In the genomic region with DNA sequence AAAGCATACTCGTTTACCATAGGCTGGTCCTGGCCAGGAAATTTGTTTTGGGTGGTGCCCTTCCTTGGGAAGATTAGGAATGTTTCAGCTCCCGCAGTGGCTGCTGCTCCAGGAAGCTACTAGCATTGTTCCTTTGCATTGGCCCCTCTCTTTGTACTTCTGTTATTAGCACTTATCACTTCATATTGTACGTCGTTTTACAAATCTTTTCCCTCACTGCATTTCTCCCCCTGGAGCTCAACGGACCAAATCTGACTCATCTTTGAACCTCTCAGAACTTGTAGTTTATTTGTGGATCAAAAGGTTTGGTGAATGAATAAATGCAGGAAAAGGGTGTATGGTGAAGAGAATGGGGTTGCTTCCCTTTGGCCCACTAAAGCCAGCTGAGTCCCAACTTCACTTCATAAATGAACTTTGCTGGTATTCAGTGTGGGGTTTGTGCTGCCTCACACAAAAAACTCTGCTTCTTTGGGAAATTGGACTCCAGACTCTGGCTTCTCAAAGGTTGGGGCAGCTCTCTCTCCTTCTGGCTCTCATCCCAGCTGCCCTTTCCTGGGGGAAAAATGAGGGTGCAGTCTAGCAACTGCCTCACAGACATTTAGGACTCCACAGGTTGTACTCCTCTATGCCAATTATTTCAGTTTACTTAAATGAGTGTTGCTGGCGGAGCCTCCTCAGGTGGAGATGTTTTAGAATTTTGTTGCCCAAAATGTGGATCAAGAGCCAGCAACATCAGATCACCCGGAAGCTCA, we compare ENCODE assay signal across 26 cellular contexts. TPM values are rescaled to one million over a fixed set of nuclear protein-coding genes. Genes with fewer than 3 reads are reported as not detected.
DNase-seq lines count a peak whose midpoint lies in the region; FAIRE-seq and TF ChIP-seq lines count a peak whose summit lies in the region.
"Had no signal": no experiment of that assay in that cellular context is flagged by ENCODE, and none has a peak within 500 bp of the region (broad histone marks: within the 10 kb centered on the region; RNA-seq: fewer than 3 reads in every experiment).

No MANE protein-coding gene starts in this region.

- POLR2A ChIA-PET in endothelial cell of umbilical vein (lab: Charles Lee): interaction anchor here (0.6 kb wide), 1 partner anchor 188 kb away, joined by 3 read pairs; no protein-coding TSS in a partner anchor

- no peaks in the 10 kb centered on the region for H3K36me3 ChIP-seq in BLaER1 treated with 17β-estradiol and CSF1 and Interleukin-3, amounts not matched to agents 10 nM and 100 nM
- H3K36me3 ChIP-seq in endothelial cell of umbilical vein (ENCODE audit: control insufficient read depth in 2 of 2, extremely low read depth in 1 of 2, insufficient read depth in 2 of 2, low read length in 2 of 2) (no peaks in the 10 kb centered on the region), neural progenitor cell (no peaks in the 10 kb centered on the region)
- H3K36me3 ChIP-seq: gastrocnemius medialis, vagina had no signal

- no peaks in the 10 kb centered on the region for H3K36me3 Mint-ChIP-seq in neural progenitor cell
- H3K36me3 Mint-ChIP-seq: activated CD8-positive, alpha-beta memory T cell treated with anti-CD3 and anti-CD28 coated beads, Interleukin-2, amount 10 ng/mL, durations not matched to agents 7 days and 5 days; activated naive CD4-positive, alpha-beta T cell treated with anti-CD3 and anti-CD28 coated beads, Interleukin-2, amount 10 ng/mL, durations not matched to agents 7 days and 5 days; memory B cell; stimulated activated memory B cell treated with anti-CD40 and anti-IgM and Interleukin-4, amounts not matched to agents 10 μg/mL and 1 μg/mL and 100 μg/mL, for 72 hours had no signal

- intact Hi-C loops in endothelial cell of umbilical vein (cut with micrococcal nuclease): loop anchor here (10.0 kb wide), 1 partner anchor 129 kb away; a partner anchor contains a TSS

- peak; percentile 59 for DNase-seq in M059J (ENCODE audit: low read depth)
- peak; percentile 68 for DNase-seq in endothelial cell of umbilical vein (ENCODE audit: low read depth, low spot score)
- DNase-seq in neural progenitor cell (ENCODE audit: low spot score): no peak
- no peak for DNase-seq in GDM1 (lab: John Stamatoyannopoulos, UW)
- DNase-seq in ecto neural progenitor cell (ENCODE audit: low spot score): no peak
- DNase-seq in T-helper 1 cell: no peak
- DNase-seq in stimulated activated CD4-positive, alpha-beta T cell treated with anti-CD3 and anti-CD28 coated beads, Interleukin-2, amount 100 ng/mL, for 24 hours: no peak
- DNase-seq: ACHN; activated CD4-positive, alpha-beta T cell treated with anti-CD3 and anti-CD28 coated beads, Interleukin-2, amount 50 U/mL, for 1 hour; activated CD8-positive, alpha-beta memory T cell treated with anti-CD3 and anti-CD28 coated beads, Interleukin-2, amount 10 ng/mL, durations not matched to agents 7 days and 5 days; activated naive CD4-positive, alpha-beta T cell treated with anti-CD3 and anti-CD28 coated beads, Interleukin-2, amount 10 ng/mL, durations not matched to agents 7 days and 5 days; erythroblast; gastrocnemius medialis; NCI-H1105; NCI-H1930; NCI-H345; nucleus accumbens; stimulated activated CD4-positive, alpha-beta T cell treated with anti-CD3 and anti-CD28 coated beads, Interleukin-4, amount 100 ng/mL, for 1 hour had no signal

- peaks cover 37 to 71% (median 49%) of the 10 kb centered on the region in 10 experiments for H3K4me1 ChIP-seq in BLaER1 treated with 17β-estradiol and CSF1 and Interleukin-3, amounts not matched to agents 10 nM and 100 nM
- peaks cover 52% of the 10 kb centered on the region for H3K4me1 ChIP-seq in endothelial cell of umbilical vein (ENCODE audit: control insufficient read depth, extremely low read depth, insufficient read depth, low read length)
- peaks cover 10% of the 10 kb centered on the region for H3K4me1 ChIP-seq in neural progenitor cell

- TF ChIP-seq CTCF in endothelial cell of umbilical vein (IDR thresholded peaks at IDR 0.05; ENCODE audit: extremely low read depth in 1 of 2, insufficient read depth in 1 of 2, low read depth in 1 of 2, low read length in 2 of 2): no peak
- TF ChIP-seq CTCF in neural progenitor cell (IDR thresholded peaks at IDR 0.05): no peak

- H3K9me3 ChIP-seq in BLaER1 treated with 17β-estradiol and CSF1 and Interleukin-3, amounts not matched to agents 10 nM and 100 nM (replicated peaks in 1 of 11): no peaks in the 10 kb centered on the region
- H3K9me3 ChIP-seq in endothelial cell of umbilical vein (replicated peaks; ENCODE audit: control insufficient read depth, insufficient read depth, low read length) (no peaks in the 10 kb centered on the region), neural progenitor cell (ENCODE audit: low read depth) (no peaks in the 10 kb centered on the region)
- H3K9me3 ChIP-seq: gastrocnemius medialis, vagina had no signal

- H3K79me2 ChIP-seq in endothelial cell of umbilical vein (ENCODE audit: control insufficient read depth, insufficient read depth, low read length) (no peaks in the 10 kb centered on the region), neural progenitor cell (ENCODE audit: low read depth) (no peaks in the 10 kb centered on the region)
- H3K79me2 ChIP-seq: hepatocyte had no signal

- no peak overlapping the region for H3K4me3 ChIP-seq in BLaER1 treated with 17β-estradiol and CSF1 and Interleukin-3, amounts not matched to agents 10 nM and 100 nM
- H3K4me3 ChIP-seq in endothelial cell of umbilical vein (replicated peaks in 1 of 3; ENCODE audit: insufficient read depth in 1 of 3, low read depth in 1 of 3, low read length in 3 of 3) (no peak overlapping the region), neural progenitor cell (no peak overlapping the region)
- H3K4me3 ChIP-seq: gastrocnemius medialis, hepatocyte, vagina had no signal

- no TSS peak for BruUV-seq in endothelial cell of umbilical vein (replicated peaks; lab: Mats Ljungman, UMichigan)

- H4K20me1 ChIP-seq in BLaER1 treated with 17β-estradiol and CSF1 and Interleukin-3, amounts not matched to agents 10 nM and 100 nM: peaks cover 0 to 5% (median 0%) of the 10 kb centered on the region in 11 experiments; a peak in 1 of 22 replicates
- no peaks in the 10 kb centered on the region for H4K20me1 ChIP-seq in endothelial cell of umbilical vein (replicated peaks; ENCODE audit: control insufficient read depth, extremely low read depth, insufficient read depth, low read length)
- no peaks in the 10 kb centered on the region for H4K20me1 ChIP-seq in neural progenitor cell (ENCODE audit: low read depth)

- H3K4me2 ChIP-seq in BLaER1 treated with 17β-estradiol and CSF1 and Interleukin-3, amounts not matched to agents 10 nM and 100 nM: peak overlapping the region in 8 of 11 experiments; percentile 10 to 53 (median 27); a peak in 13 of 22 replicates
- H3K4me2 ChIP-seq in endothelial cell of umbilical vein (ENCODE audit: insufficient read depth, low read length) (peak overlapping the region; percentile 3), neural progenitor cell (no peak overlapping the region)
- H3K4me2 ChIP-seq: hepatocyte had no signal

- CTCF ChIA-PET in endothelial cell of umbilical vein (lab: Charles Lee): interaction anchor here (0.6 to 5.8 kb wide), 12 partner anchors 11 to 68 kb away, joined by 3 to 48 read pairs (median 6); a partner anchor contains a TSS

- peaks cover 42% of the 10 kb centered on the region for H3K4me1 Mint-ChIP-seq in neural progenitor cell

- no peak overlapping the region for H3K27ac ChIP-seq in BLaER1 treated with 17β-estradiol and CSF1 and Interleukin-3, amounts not matched to agents 10 nM and 100 nM
- H3K27ac ChIP-seq in endothelial cell of umbilical vein (ENCODE audit: insufficient read depth, low read depth, low read length) (peak overlapping the region; percentile 30), neural progenitor cell (no peak overlapping the region)
- H3K27ac ChIP-seq: gastrocnemius medialis, hepatocyte, vagina had no signal

- no peaks in the 10 kb centered on the region for H3K9me3 Mint-ChIP-seq in neural progenitor cell
- H3K9me3 Mint-ChIP-seq: activated naive CD4-positive, alpha-beta T cell treated with anti-CD3 and anti-CD28 coated beads, Interleukin-2, amount 10 ng/mL, durations not matched to agents 7 days and 5 days; central memory CD8-positive, alpha-beta T cell; IgD-negative memory B cell; memory B cell; stimulated activated memory B cell treated with anti-CD40 and anti-IgM and Interleukin-4, amounts not matched to agents 10 μg/mL and 1 μg/mL and 100 μg/mL, for 72 hours had no signal

- no peak overlapping the region for H3K9ac ChIP-seq in BLaER1 treated with 17β-estradiol and CSF1 and Interleukin-3, amounts not matched to agents 10 nM and 100 nM
- peak overlapping the region; percentile 5 for H3K9ac ChIP-seq in endothelial cell of umbilical vein (replicated peaks; ENCODE audit: extremely low read depth, insufficient read depth, low read length)
- no peak overlapping the region for H3K9ac ChIP-seq in neural progenitor cell

- TF ChIP-seq POLR2A in endothelial cell of umbilical vein (IDR thresholded peaks at IDR 0.05; ENCODE audit: low read depth, low read length): no peak

- peak; percentile 64 for FAIRE-seq in endothelial cell of umbilical vein (lab: Jason Lieb, UNC)
- FAIRE-seq: islet of Langerhans had no signal

- H3K4me3 Mint-ChIP-seq in neural progenitor cell: no peak overlapping the region
- H3K4me3 Mint-ChIP-seq: activated CD8-positive, alpha-beta memory T cell treated with anti-CD3 and anti-CD28 coated beads, Interleukin-2, amount 10 ng/mL, durations not matched to agents 7 days and 5 days; activated naive CD4-positive, alpha-beta T cell treated with anti-CD3 and anti-CD28 coated beads, Interleukin-2, amount 10 ng/mL, durations not matched to agents 7 days and 5 days; central memory CD8-positive, alpha-beta T cell; IgD-negative memory B cell; memory B cell; stimulated activated memory B cell treated with anti-CD40 and anti-IgM and Interleukin-4, amounts not matched to agents 10 μg/mL and 1 μg/mL and 100 μg/mL, for 72 hours had no signal

- H3K27ac Mint-ChIP-seq in neural progenitor cell: peak overlapping the region; percentile 28
- H3K27ac Mint-ChIP-seq: activated CD8-positive, alpha-beta memory T cell treated with anti-CD3 and anti-CD28 coated beads, Interleukin-2, amount 10 ng/mL, durations not matched to agents 7 days and 5 days; activated naive CD4-positive, alpha-beta T cell treated with anti-CD3 and anti-CD28 coated beads, Interleukin-2, amount 10 ng/mL, durations not matched to agents 7 days and 5 days; memory B cell; stimulated activated memory B cell treated with anti-CD40 and anti-IgM and Interleukin-4, amounts not matched to agents 10 μg/mL and 1 μg/mL and 100 μg/mL, for 72 hours had no signal

- dilution Hi-C loops in endothelial cell of umbilical vein (cut with MboI; ENCODE audit: extremely low pct_ligation_motif_present, low sequenced_read_pairs): no loop called here

- no peaks in the 10 kb centered on the region for H3K27me3 ChIP-seq in BLaER1 treated with 17β-estradiol and CSF1 and Interleukin-3, amounts not matched to agents 10 nM and 100 nM
- H3K27me3 ChIP-seq in endothelial cell of umbilical vein (ENCODE audit: control insufficient read depth in 2 of 2, insufficient read depth in 2 of 2, low read length in 2 of 2) (no peaks in the 10 kb centered on the region), neural progenitor cell (no peaks in the 10 kb centered on the region)
- H3K27me3 ChIP-seq: hepatocyte, vagina had no signal

- H3K9me1 ChIP-seq in endothelial cell of umbilical vein (replicated peaks; ENCODE audit: control insufficient read depth, extremely low read depth, insufficient read depth, low read length): no peaks in the 10 kb centered on the region

- peaks cover 5% of the 10 kb centered on the region for H3F3A ChIP-seq in neural progenitor cell (ENCODE audit: low read depth)

- H2AFZ ChIP-seq in endothelial cell of umbilical vein (ENCODE audit: low read depth, low read length) (no peak overlapping the region), neural progenitor cell (replicated peaks) (no peak overlapping the region)
- H2AFZ ChIP-seq: hepatocyte had no signal

- peaks cover 3% of the 10 kb centered on the region for H3K27me3 Mint-ChIP-seq in neural progenitor cell (ENCODE audit: insufficient read depth, low read depth)
- H3K27me3 Mint-ChIP-seq: activated CD8-positive, alpha-beta memory T cell treated with anti-CD3 and anti-CD28 coated beads, Interleukin-2, amount 10 ng/mL, durations not matched to agents 7 days and 5 days; central memory CD8-positive, alpha-beta T cell; IgD-negative memory B cell; memory B cell; stimulated activated memory B cell treated with anti-CD40 and anti-IgM and Interleukin-4, amounts not matched to agents 10 μg/mL and 1 μg/mL and 100 μg/mL, for 72 hours had no signal

RNA-seq across cellular contexts. Expression of a gene that starts 5.8 kb away (rescaled TPM):
- total RNA-seq in M059J (2014; rRNA removed; shearing (Covaris generic)): 0.12 TPM in 1 of 2 replicates, not detected in the other
- total RNA-seq in endothelial cell of umbilical vein (0.30 TPM in 1 of 2 replicates, not detected in the other), neural progenitor cell (ENCODE audit: low replicate concordance) (0.25 TPM in 1 of 2 replicates, not detected in the other)
- 0.08 TPM in 1 of 2 replicates, not detected in the other for polyA plus RNA-seq in endothelial cell of umbilical vein
- 0.10 and 0.17 TPM in 2 replicates for polyA plus RNA-seq in endothelial cell of umbilical vein (2011; cell fraction: cytosol; rRNA removed)
- not detected in 2 replicates for polyA plus RNA-seq in endothelial cell of umbilical vein (2011; cell fraction: nucleus; rRNA removed)
- polyA plus RNA-seq in endothelial cell of umbilical vein (2012): 0.52 TPM in 1 of 2 replicates, not detected in the other
- not detected in 2 replicates for polyA minus RNA-seq in endothelial cell of umbilical vein
- not detected for polyA minus RNA-seq in endothelial cell of umbilical vein (2011; cell fraction: cytosol; rRNA and poly(A)+ RNA removed)
- not detected in 2 replicates for polyA minus RNA-seq in endothelial cell of umbilical vein (2011; cell fraction: nucleus; rRNA and poly(A)+ RNA removed)
- total RNA-seq: activated CD8-positive, alpha-beta memory T cell treated with anti-CD3 and anti-CD28 coated beads, Interleukin-2, amount 10 ng/mL, durations not matched to agents 7 days and 5 days; gastrocnemius medialis; hepatocyte; vagina had no signal
- polyA plus RNA-seq: IgD-negative memory B cell had no signal

RNA-seq across cellular contexts. Expression of a gene that starts 6.1 kb away (rescaled TPM):
- 86.0 and 106 TPM in 2 replicates for total RNA-seq in M059J (2014; rRNA removed; shearing (Covaris generic))
- total RNA-seq in endothelial cell of umbilical vein: 69.4 and 82.7 TPM in 2 replicates
- polyA plus RNA-seq in endothelial cell of umbilical vein: 66.5 and 69.4 TPM in 2 replicates
- polyA plus RNA-seq in endothelial cell of umbilical vein (2011; cell fraction: cytosol; rRNA removed): 25.9 and 30.3 TPM in 2 replicates
- polyA plus RNA-seq in endothelial cell of umbilical vein (2011; cell fraction: nucleus; rRNA removed): 341 and 447 TPM in 2 replicates
- polyA plus RNA-seq in endothelial cell of umbilical vein (2012): 47.7 and 60.7 TPM in 2 replicates
- 68.1 and 84.4 TPM in 2 replicates for polyA minus RNA-seq in endothelial cell of umbilical vein
- 20.8 TPM for polyA minus RNA-seq in endothelial cell of umbilical vein (2011; cell fraction: cytosol; rRNA and poly(A)+ RNA removed)
- 104 and 120 TPM in 2 replicates for polyA minus RNA-seq in endothelial cell of umbilical vein (2011; cell fraction: nucleus; rRNA and poly(A)+ RNA removed)
- total RNA-seq in neural progenitor cell (ENCODE audit: low replicate concordance): 22.9 and 49.8 TPM in 2 replicates

RNA-seq across cellular contexts. Expression of a gene that starts 42.3 kb away (rescaled TPM):
- 23.8 and 37.4 TPM in 2 replicates for total RNA-seq in M059J (2014; rRNA removed; shearing (Covaris generic))
- total RNA-seq in endothelial cell of umbilical vein: 5.5 and 9.5 TPM in 2 replicates
- polyA plus RNA-seq in endothelial cell of umbilical vein: 11.6 and 12.4 TPM in 2 replicates
- 8.9 TPM in 2 replicates for polyA plus RNA-seq in endothelial cell of umbilical vein (2011; cell fraction: cytosol; rRNA removed)
- 8.7 and 8.8 TPM in 2 replicates for polyA plus RNA-seq in endothelial cell of umbilical vein (2011; cell fraction: nucleus; rRNA removed)
- polyA plus RNA-seq in endothelial cell of umbilical vein (2012): 4.6 and 5.6 TPM in 2 replicates
- polyA minus RNA-seq in endothelial cell of umbilical vein: 7.9 and 12.6 TPM in 2 replicates
- polyA minus RNA-seq in endothelial cell of umbilical vein (2011; cell fraction: cytosol; rRNA and poly(A)+ RNA removed): 2.8 TPM
- polyA minus RNA-seq in endothelial cell of umbilical vein (2011; cell fraction: nucleus; rRNA and poly(A)+ RNA removed): 3.0 and 3.2 TPM in 2 replicates
- 4.3 and 17.3 TPM in 2 replicates for total RNA-seq in neural progenitor cell (ENCODE audit: low replicate concordance)

RNA-seq across cellular contexts. Expression of a gene that starts 54.3 kb away (rescaled TPM):
- 10.7 and 17.4 TPM in 2 replicates for total RNA-seq in M059J (2014; rRNA removed; shearing (Covaris generic))
- total RNA-seq in endothelial cell of umbilical vein (12.0 and 21.5 TPM in 2 replicates), neural progenitor cell (ENCODE audit: low replicate concordance) (15.6 and 24.2 TPM in 2 replicates)
- 23.6 and 27.1 TPM in 2 replicates for polyA plus RNA-seq in endothelial cell of umbilical vein
- polyA plus RNA-seq in endothelial cell of umbilical vein (2011; cell fraction: cytosol; rRNA removed): 7.7 and 11.7 TPM in 2 replicates
- 110 and 171 TPM in 2 replicates for polyA plus RNA-seq in endothelial cell of umbilical vein (2011; cell fraction: nucleus; rRNA removed)
- 13.3 and 25.1 TPM in 2 replicates for polyA plus RNA-seq in endothelial cell of umbilical vein (2012)
- polyA minus RNA-seq in endothelial cell of umbilical vein: 13.5 and 14.5 TPM in 2 replicates
- polyA minus RNA-seq in endothelial cell of umbilical vein (2011; cell fraction: cytosol; rRNA and poly(A)+ RNA removed): not detected
- 8.7 and 9.2 TPM in 2 replicates for polyA minus RNA-seq in endothelial cell of umbilical vein (2011; cell fraction: nucleus; rRNA and poly(A)+ RNA removed)

Comparison
In these comparisons a context has a peak if more than half of its experiments do, and no peak if none do; other contexts are left out.
1. DNase-seq: peak in M059J (single experiment) and endothelial cell of umbilical vein (single experiment); none in neural progenitor cell (single experiment), GDM1 (single experiment), ecto neural progenitor cell (single experiment), T-helper 1 cell (0 of 5) and stimulated activated CD4-positive, alpha-beta T cell treated with anti-CD3 and anti-CD28 coated beads, Interleukin-2, amount 100 ng/mL, for 24 hours (0 of 2).